In the genomic region with DNA sequence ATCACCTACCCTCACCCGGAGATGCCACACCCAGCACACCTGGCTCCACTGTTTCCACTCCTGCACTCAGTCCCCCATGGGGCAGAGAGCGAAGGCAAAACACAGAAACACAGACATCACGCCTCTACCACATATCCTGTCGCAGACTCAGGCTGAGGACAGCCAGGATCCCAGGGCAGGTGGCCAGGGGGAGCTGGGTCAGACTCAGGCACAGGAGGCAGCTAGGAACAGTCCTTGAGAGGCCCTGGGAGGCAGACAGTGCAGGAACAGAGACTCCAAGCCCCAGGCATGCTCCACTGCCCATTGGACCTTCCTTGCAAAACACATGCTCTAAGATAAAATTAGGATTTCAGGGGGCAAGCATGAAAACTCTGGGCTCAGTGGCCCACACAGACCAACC, we compare ENCODE assay signal across 13 cellular contexts.
A peak's percentile ranks its signal among the peaks of the same experiment; 100 is the strongest.
DNase-seq lines count a peak whose midpoint lies in the region; ATAC-seq and TF ChIP-seq lines count a peak whose summit lies in the region.
"Had no signal": no experiment of that assay in that cellular context is flagged by ENCODE, and none has a peak within 500 bp of the region (broad histone marks: within the 10 kb centered on the region; RNA-seq: fewer than 3 reads in every experiment).

No MANE protein-coding gene starts in this region.

- POLR2A ChIA-PET in activated CD4-positive, alpha-beta T cell treated with anti-CD3 and anti-CD28 coated beads for 36 hours (lab: Charles Lee), result no interaction called here

- intact Hi-C loops in mucosa of descending colon (cut with DNase I, micrococcal nuclease), result no loop called here
- intact Hi-C loops in activated CD4-positive, alpha-beta T cell treated with anti-CD3 and anti-CD28 coated beads for 36 hours (cut with DNase I, micrococcal nuclease), result no loop called here

- peak; percentile 13 for ATAC-seq in HG02588 (IDR thresholded peaks at IDR 0.05; ENCODE audit: unreplicated experiment)
- ATAC-seq in mucosa of descending colon, result peak; percentile 12
- no peak for ATAC-seq in activated CD4-positive, alpha-beta T cell treated with anti-CD3 and anti-CD28 coated beads for 36 hours

- H3K36me3 Mint-ChIP-seq in activated CD4-positive, alpha-beta T cell treated with anti-CD3 and anti-CD28 coated beads for 36 hours (ENCODE audit: low read depth), result no peaks in the 10 kb centered on the region
- H3K36me3 Mint-ChIP-seq: CD8-positive, alpha-beta memory T cell had no signal

- H3K9me3 Mint-ChIP-seq in activated CD4-positive, alpha-beta T cell treated with anti-CD3 and anti-CD28 coated beads for 36 hours (ENCODE audit: low read depth), result no peaks in the 10 kb centered on the region
- H3K9me3 Mint-ChIP-seq: CD8-positive, alpha-beta memory T cell had no signal

- H3K27ac Mint-ChIP-seq in activated CD4-positive, alpha-beta T cell treated with anti-CD3 and anti-CD28 coated beads for 36 hours, result no peak overlapping the region
- H3K27ac Mint-ChIP-seq: CD8-positive, alpha-beta memory T cell had no signal

- peaks cover 3% of the 10 kb centered on the region for H3K4me1 ChIP-seq in mucosa of descending colon (ENCODE audit: low read depth)

- no peaks in the 10 kb centered on the region for H3K36me3 ChIP-seq in mucosa of descending colon (ENCODE audit: low read depth)
- H3K36me3 ChIP-seq: BLaER1, Peyer's patch had no signal

- H3K4me1 Mint-ChIP-seq in activated CD4-positive, alpha-beta T cell treated with anti-CD3 and anti-CD28 coated beads for 36 hours, result no peaks in the 10 kb centered on the region
- H3K4me1 Mint-ChIP-seq: CD8-positive, alpha-beta memory T cell had no signal

- CTCF ChIA-PET in activated CD4-positive, alpha-beta T cell treated with anti-CD3 and anti-CD28 coated beads for 36 hours (lab: Charles Lee), result interaction anchor here (1.1 kb wide), 1 partner anchor 9 kb away, joined by 3 read pairs; no protein-coding TSS in a partner anchor

- no peak overlapping the region for H3K4me3 Mint-ChIP-seq in activated CD4-positive, alpha-beta T cell treated with anti-CD3 and anti-CD28 coated beads for 36 hours
- H3K4me3 Mint-ChIP-seq: CD8-positive, alpha-beta memory T cell had no signal

- no peaks in the 10 kb centered on the region for H3K9me3 ChIP-seq in mucosa of descending colon
- H3K9me3 ChIP-seq: Peyer's patch had no signal

- no peaks in the 10 kb centered on the region for H3K27me3 Mint-ChIP-seq in activated CD4-positive, alpha-beta T cell treated with anti-CD3 and anti-CD28 coated beads for 36 hours

- no peak for TF ChIP-seq CTCF in mucosa of descending colon (IDR thresholded peaks at IDR 0.05)

- H3K4me3 ChIP-seq in mucosa of descending colon, result no peak overlapping the region
- H3K4me3 ChIP-seq: BLaER1, Peyer's patch had no signal

- DNase-seq in SK-N-DZ (ENCODE audit: low spot score), result peak; percentile 37
- DNase-seq in mucosa of descending colon, result no peak
- no peak for DNase-seq in NCI-H226
- no peak for DNase-seq in GF-D8 (lab: John Stamatoyannopoulos, UW)
- no peak for DNase-seq in NCI-H1694 treated with DMSO at 0.1 percent for 48 hours (lab: John Stamatoyannopoulos, UW)
- DNase-seq in activated CD4-positive, alpha-beta T cell treated with anti-CD3 and anti-CD28 coated beads for 36 hours, result no peak
- DNase-seq: CD8-positive, alpha-beta memory T cell; NCI-H1092 treated with DMSO at 0.1 percent for 48 hours; NCI-H1694; NCI-H446 treated with DMSO at 0.1 percent for 48 hours; Peyer's patch had no signal
